ENCODE assay signal across 1 cellular context in the genomic region with DNA sequence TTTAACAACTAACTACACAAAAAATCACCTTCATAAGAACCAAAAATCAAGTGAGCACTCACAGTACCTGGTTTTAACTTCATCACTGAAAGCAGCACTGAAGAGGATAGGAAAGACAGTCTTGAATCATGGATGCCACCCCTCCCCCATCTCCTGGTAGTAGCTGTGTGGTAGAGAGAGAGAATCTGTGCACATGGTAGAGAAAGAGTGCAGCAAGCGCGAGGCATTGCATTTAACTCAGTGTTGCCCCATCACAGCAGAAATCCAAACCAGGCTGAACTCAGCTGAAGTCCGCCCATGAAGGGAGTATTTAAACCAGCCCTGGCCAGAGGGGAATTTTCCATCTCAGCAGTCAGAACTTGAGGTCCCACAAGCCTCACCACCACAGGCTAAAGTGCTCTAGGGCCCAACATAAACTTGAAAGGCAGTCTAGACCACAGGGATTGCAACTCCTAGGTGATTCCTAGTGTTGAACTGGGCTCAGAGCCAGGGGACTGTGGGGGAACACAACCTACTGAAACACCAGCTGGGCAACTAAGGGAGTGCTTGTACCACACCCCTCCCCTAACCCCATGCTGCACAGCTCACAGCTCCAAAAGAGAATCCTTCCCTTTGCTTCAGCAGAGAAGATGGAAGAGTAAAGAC.
TF ChIP-seq lines count a peak whose summit lies in the region.

No MANE protein-coding gene starts in this region.

TF ChIP-seq in HEK293, 187 proteins besides CTCF, POLR2A, EP300 and RAD21 (continued from another document):
- TF ChIP-seq, protein P1, sequence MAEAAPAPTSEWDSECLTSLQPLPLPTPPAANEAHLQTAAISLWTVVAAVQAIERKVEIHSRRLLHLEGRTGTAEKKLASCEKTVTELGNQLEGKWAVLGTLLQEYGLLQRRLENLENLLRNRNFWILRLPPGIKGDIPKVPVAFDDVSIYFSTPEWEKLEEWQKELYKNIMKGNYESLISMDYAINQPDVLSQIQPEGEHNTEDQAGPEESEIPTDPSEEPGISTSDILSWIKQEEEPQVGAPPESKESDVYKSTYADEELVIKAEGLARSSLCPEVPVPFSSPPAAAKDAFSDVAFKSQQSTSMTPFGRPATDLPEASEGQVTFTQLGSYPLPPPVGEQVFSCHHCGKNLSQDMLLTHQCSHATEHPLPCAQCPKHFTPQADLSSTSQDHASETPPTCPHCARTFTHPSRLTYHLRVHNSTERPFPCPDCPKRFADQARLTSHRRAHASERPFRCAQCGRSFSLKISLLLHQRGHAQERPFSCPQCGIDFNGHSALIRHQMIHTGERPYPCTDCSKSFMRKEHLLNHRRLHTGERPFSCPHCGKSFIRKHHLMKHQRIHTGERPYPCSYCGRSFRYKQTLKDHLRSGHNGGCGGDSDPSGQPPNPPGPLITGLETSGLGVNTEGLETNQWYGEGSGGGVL (tag by site-specific recombination; IDR thresholded peaks at IDR 0.05): peak; percentile 84
- TF ChIP-seq ZIC2 (tag by site-specific recombination; IDR thresholded peaks at IDR 0.05) (peak; percentile 80), GLIS1 (tag by site-specific recombination; IDR thresholded peaks at IDR 0.05) (peak; percentile 74), ZNF530 (tag by site-specific recombination; IDR thresholded peaks at IDR 0.05; ENCODE audit: low read depth) (no peak)
- TF ChIP-seq, protein P2, sequence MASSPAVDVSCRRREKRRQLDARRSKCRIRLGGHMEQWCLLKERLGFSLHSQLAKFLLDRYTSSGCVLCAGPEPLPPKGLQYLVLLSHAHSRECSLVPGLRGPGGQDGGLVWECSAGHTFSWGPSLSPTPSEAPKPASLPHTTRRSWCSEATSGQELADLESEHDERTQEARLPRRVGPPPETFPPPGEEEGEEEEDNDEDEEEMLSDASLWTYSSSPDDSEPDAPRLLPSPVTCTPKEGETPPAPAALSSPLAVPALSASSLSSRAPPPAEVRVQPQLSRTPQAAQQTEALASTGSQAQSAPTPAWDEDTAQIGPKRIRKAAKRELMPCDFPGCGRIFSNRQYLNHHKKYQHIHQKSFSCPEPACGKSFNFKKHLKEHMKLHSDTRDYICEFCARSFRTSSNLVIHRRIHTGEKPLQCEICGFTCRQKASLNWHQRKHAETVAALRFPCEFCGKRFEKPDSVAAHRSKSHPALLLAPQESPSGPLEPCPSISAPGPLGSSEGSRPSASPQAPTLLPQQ (tag by site-specific recombination; IDR thresholded peaks at IDR 0.05): peak; percentile 64; the same call in 1 of the 2 replicates
- TF ChIP-seq, protein P3, sequence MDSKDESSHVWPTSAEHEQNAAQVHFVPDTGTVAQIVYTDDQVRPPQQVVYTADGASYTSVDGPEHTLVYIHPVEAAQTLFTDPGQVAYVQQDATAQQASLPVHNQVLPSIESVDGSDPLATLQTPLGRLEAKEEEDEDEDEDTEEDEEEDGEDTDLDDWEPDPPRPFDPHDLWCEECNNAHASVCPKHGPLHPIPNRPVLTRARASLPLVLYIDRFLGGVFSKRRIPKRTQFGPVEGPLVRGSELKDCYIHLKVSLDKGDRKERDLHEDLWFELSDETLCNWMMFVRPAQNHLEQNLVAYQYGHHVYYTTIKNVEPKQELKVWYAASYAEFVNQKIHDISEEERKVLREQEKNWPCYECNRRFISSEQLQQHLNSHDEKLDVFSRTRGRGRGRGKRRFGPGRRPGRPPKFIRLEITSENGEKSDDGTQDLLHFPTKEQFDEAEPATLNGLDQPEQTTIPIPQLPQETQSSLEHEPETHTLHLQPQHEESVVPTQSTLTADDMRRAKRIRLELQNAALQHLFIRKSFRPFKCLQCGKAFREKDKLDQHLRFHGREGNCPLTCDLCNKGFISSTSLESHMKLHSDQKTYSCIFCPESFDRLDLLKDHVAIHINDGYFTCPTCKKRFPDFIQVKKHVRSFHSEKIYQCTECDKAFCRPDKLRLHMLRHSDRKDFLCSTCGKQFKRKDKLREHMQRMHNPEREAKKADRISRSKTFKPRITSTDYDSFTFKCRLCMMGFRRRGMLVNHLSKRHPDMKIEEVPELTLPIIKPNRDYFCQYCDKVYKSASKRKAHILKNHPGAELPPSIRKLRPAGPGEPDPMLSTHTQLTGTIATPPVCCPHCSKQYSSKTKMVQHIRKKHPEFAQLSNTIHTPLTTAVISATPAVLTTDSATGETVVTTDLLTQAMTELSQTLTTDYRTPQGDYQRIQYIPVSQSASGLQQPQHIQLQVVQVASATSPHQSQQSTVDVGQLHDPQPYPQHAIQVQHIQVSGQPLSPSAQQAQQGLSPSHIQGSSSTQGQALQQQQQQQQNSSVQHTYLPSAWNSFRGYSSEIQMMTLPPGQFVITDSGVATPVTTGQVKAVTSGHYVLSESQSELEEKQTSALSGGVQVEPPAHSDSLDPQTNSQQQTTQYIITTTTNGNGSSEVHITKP (tag by site-specific recombination; IDR thresholded peaks at IDR 0.05): peak; percentile 54
